Comparison of ENCODE assay signal across 9 cellular contexts in genomic region chr1:226736908-226737818, GRCh38. TPM values are rescaled to one million over a fixed set of nuclear protein-coding genes. Genes with fewer than 3 reads are reported as not detected.
DNase-seq lines count a peak whose midpoint lies in the region; ATAC-seq, FAIRE-seq and TF ChIP-seq lines count a peak whose summit lies in the region.
"Had no signal": no experiment of that assay in that cellular context is flagged by ENCODE, and none has a peak within 500 bp of the region (broad histone marks: within the 10 kb centered on the region; RNA-seq: fewer than 3 reads in every experiment).

No MANE protein-coding gene starts in this region.

- H3K4me3 ChIP-seq in OCI-LY3 (ENCODE audit: low read length) (peak overlapping the region; percentile 79), pancreas (peak overlapping the region; percentile 65 to 87 (median 73))

- intact Hi-C loops in left cardiac atrium (cut with DNase I) (loop anchor here (5.0 to 10.0 kb wide), 5 partner anchors 75 to 100 kb away; no protein-coding TSS in a partner anchor), pancreas (cut with DNase I) (no loop called here)

- peak; percentile 72 for FAIRE-seq in GM12891 (lab: Jason Lieb, UNC)
- FAIRE-seq in pancreas (lab: Jason Lieb, UNC): no peak
- FAIRE-seq: colon had no signal

- peak overlapping the region; percentile 82 for H3K9ac ChIP-seq in OCI-LY3 (ENCODE audit: low read length)

- DNase-seq in GM12891 (ENCODE audit: insufficient read length, low spot score): no peak
- DNase-seq in activated naive CD8-positive, alpha-beta T cell treated with anti-CD3 and anti-CD28 coated beads, Interleukin-2, amount 50 U/mL, for 24 hours: peak; percentile 64
- peak; percentile 47 for DNase-seq in left cardiac atrium
- peak in 5 of 6 donors; percentile 19 to 79 (median 40) for DNase-seq in pancreas
- no peak for DNase-seq in H4 (ENCODE audit: low spot score)
- no peak for DNase-seq in UCSD-AML1 (lab: John Stamatoyannopoulos, UW; ENCODE audit: unreplicated experiment)

- no peaks in the 10 kb centered on the region for H3K27me3 ChIP-seq in OCI-LY3 (ENCODE audit: low read depth, low read length)
- no peaks in the 10 kb centered on the region for H3K27me3 ChIP-seq in pancreas

- H4K20me1 ChIP-seq in OCI-LY3 (ENCODE audit: insufficient read depth, low read length): 0 out of 2 replicates have a peak, but pooled peaks cover 5% of the 10 kb centered on the region

- H3K27ac Mint-ChIP-seq in activated naive CD8-positive, alpha-beta T cell treated with anti-CD3 and anti-CD28 coated beads, Interleukin-2, amount 50 U/mL, for 24 hours: peak overlapping the region; percentile 83

- no peaks in the 10 kb centered on the region for H3K27me3 Mint-ChIP-seq in activated naive CD8-positive, alpha-beta T cell treated with anti-CD3 and anti-CD28 coated beads, Interleukin-2, amount 50 U/mL, for 24 hours

- H3K4me3 Mint-ChIP-seq in activated naive CD8-positive, alpha-beta T cell treated with anti-CD3 and anti-CD28 coated beads, Interleukin-2, amount 50 U/mL, for 24 hours: peak overlapping the region; percentile 98

- TF ChIP-seq CTCF in OCI-LY3 (IDR thresholded peaks at IDR 0.05; ENCODE audit: low read depth, low read length): no peak
- no peak for TF ChIP-seq CTCF in pancreas (IDR thresholded peaks at IDR 0.05)

- H3K4me1 Mint-ChIP-seq in activated naive CD8-positive, alpha-beta T cell treated with anti-CD3 and anti-CD28 coated beads, Interleukin-2, amount 50 U/mL, for 24 hours: peaks cover 61% of the 10 kb centered on the region

- peak overlapping the region; percentile 73; the same call in 1 of the 2 replicates for H2AFZ ChIP-seq in OCI-LY3 (ENCODE audit: low read depth, low read length)

- H3K79me2 ChIP-seq in OCI-LY3 (ENCODE audit: low read length): no peaks in the 10 kb centered on the region; the same call in 1 of the 2 replicates

- H3K36me3 Mint-ChIP-seq in activated naive CD8-positive, alpha-beta T cell treated with anti-CD3 and anti-CD28 coated beads, Interleukin-2, amount 50 U/mL, for 24 hours (ENCODE audit: low read depth): peaks cover 21% of the 10 kb centered on the region

- no peak for TF ChIP-seq POLR2A in GM12891 (IDR thresholded peaks at IDR 0.05; ENCODE audit: low read depth, low read length)

- peak overlapping the region; percentile 91 for H3K4me2 ChIP-seq in OCI-LY3 (ENCODE audit: low read length)

- H3K4me1 ChIP-seq in OCI-LY3 (ENCODE audit: low read length) (peaks cover 8% of the 10 kb centered on the region), pancreas (peaks cover 0 to 17% (median 4%) of the 10 kb centered on the region in 3 donors)

- H3K9me3 Mint-ChIP-seq in activated naive CD8-positive, alpha-beta T cell treated with anti-CD3 and anti-CD28 coated beads, Interleukin-2, amount 50 U/mL, for 24 hours: peaks cover under 1% of the 10 kb centered on the region

- H3K9me3 ChIP-seq in OCI-LY3 (ENCODE audit: insufficient read depth, low read length): no peaks in the 10 kb centered on the region
- H3K9me3 ChIP-seq in pancreas: no peaks in the 10 kb centered on the region

- H3K27ac ChIP-seq in OCI-LY3 (ENCODE audit: low read length): no peak overlapping the region
- H3K27ac ChIP-seq in pancreas: peak overlapping the region in 2 of 4 donors; percentile 63 to 80

- WGBS in pancreas, 2 donors: 35 to 46% methylated on average over 87 to 89 of the region's 89 CpGs

- peaks cover 24% of the 10 kb centered on the region for H3K36me3 ChIP-seq in OCI-LY3 (replicated peaks; ENCODE audit: low read depth, low read length)
- H3K36me3 ChIP-seq in pancreas: no peaks in the 10 kb centered on the region

- ATAC-seq in HG02571 (IDR thresholded peaks at IDR 0.05; ENCODE audit: unreplicated experiment) (peak; percentile 41), left cardiac atrium (peak; percentile 57 to 60), pancreas (peak in 3 of 4 donors; percentile 9 to 40 (median 10))
- ATAC-seq in activated naive CD8-positive, alpha-beta T cell treated with anti-CD3 and anti-CD28 coated beads, Interleukin-2, amount 50 U/mL, for 24 hours: peak; percentile 37

TF ChIP-seq in GM12891, 5 proteins besides CTCF, POLR2A, EP300 and RAD21:
- TF ChIP-seq SPI1 (IDR thresholded peaks at IDR 0.05; ENCODE audit: low read depth, low read length): no peak
- no peak for TF ChIP-seq TAF1 (IDR thresholded peaks at IDR 0.05; ENCODE audit: low read depth, low read length)
- no peak for TF ChIP-seq POU2F2 (IDR thresholded peaks at IDR 0.05; ENCODE audit: low read depth, low read length)
- no peak for TF ChIP-seq PAX5 (IDR thresholded peaks at IDR 0.05; ENCODE audit: insufficient read depth, low read length, severe bottlenecking)
- no peak for TF ChIP-seq POLR2AphosphoS5 (IDR thresholded peaks at IDR 0.05; ENCODE audit: low read depth, low read length)

RNA-seq across cellular contexts. Expression of gene ITPKB, which starts 1.9 kb away (rescaled TPM):
- polyA plus RNA-seq in GM12891 (2012; ENCODE audit: low read depth, missing spikeins): 15.8 TPM
- total RNA-seq in left cardiac atrium (10 to 100 TPM; 13.8 to 18.3 TPM), pancreas (10 to 100 TPM in 1 of 6 donors, 1 to 10 TPM in 5; 5.0 to 13.9 (median 5.9) TPM)
- polyA plus RNA-seq in pancreas: 1 to 10 TPM; 3.8 to 4.6 TPM
- total RNA-seq in H4 (2014; rRNA removed; shearing (Covaris generic)): 1.9 and 2.1 TPM in 2 replicates

Comparison
In these comparisons a context has a peak if more than half of its experiments do, and no peak if none do; other contexts are left out.
1. DNase-seq: peak in activated naive CD8-positive, alpha-beta T cell treated with anti-CD3 and anti-CD28 coated beads, Interleukin-2, amount 50 U/mL, for 24 hours (single experiment), left cardiac atrium (single experiment) and pancreas (5 of 6); none in GM12891 (single experiment), H4 (single experiment) and UCSD-AML1 (single experiment).
2. intact Hi-C loops: an anchor here in left cardiac atrium (5.0 to 10.0 kb wide); none called in pancreas.
3. Peak in every context shown above with its lines, with median percentiles within 50 percentile points of each other: ATAC-seq.